In genomic region chr2:200931227-200931626, GRCh38 we compare ENCODE assay signal across 1 cellular context.
A peak's percentile ranks its signal among the peaks of the same experiment; 100 is the strongest.
TF ChIP-seq lines count a peak whose summit lies in the region.

No MANE protein-coding gene starts in this region.

TF ChIP-seq in HepG2, 621 proteins besides CTCF, POLR2A, EP300 and RAD21:
- TF ChIP-seq ARID5B (CRISPR knock-in tag; IDR thresholded peaks at IDR 0.05): peak; percentile 26; the same call in 1 of the 2 replicates
- TF ChIP-seq BCL6 (CRISPR knock-in tag; IDR thresholded peaks at IDR 0.05): peak; percentile 43
- peak; percentile 69 for TF ChIP-seq CEBPG (CRISPR knock-in tag; IDR thresholded peaks at IDR 0.05)
- TF ChIP-seq CENPT (CRISPR knock-in tag; IDR thresholded peaks at IDR 0.05; ENCODE audit: low read depth): no peak
- TF ChIP-seq KAT8 (CRISPR knock-in tag; IDR thresholded peaks at IDR 0.05): peak; percentile 13; the same call in 1 of the 2 replicates
- TF ChIP-seq GATAD2A (CRISPR knock-in tag; IDR thresholded peaks at IDR 0.05): peak; percentile 54; the same call in 1 of the 2 replicates
- TF ChIP-seq FOXA3 (CRISPR knock-in tag; IDR thresholded peaks at IDR 0.05): peak; percentile 37; the same call in 1 of the 2 replicates
- TF ChIP-seq NCOA2 (CRISPR knock-in tag; IDR thresholded peaks at IDR 0.05): 0 out of 2 replicates have a peak, but pooled peaks have one; percentile 13
- TF ChIP-seq CEBPB (IDR thresholded peaks at IDR 0.05; ENCODE audit: borderline replicate concordance, low read depth, low read length): peak; percentile 83
- no peak for TF ChIP-seq SNRNP70 (IDR thresholded peaks at IDR 0.05; ENCODE audit: low read depth, low read length)
- peak; percentile 38; the same call in 1 of the 2 replicates for TF ChIP-seq TCF7 (IDR thresholded peaks at IDR 0.05; ENCODE audit: low read depth)
TF ChIP-seq in HepG2: peak in this region for 9.
